Comparison of ENCODE assay signal across 14 cellular contexts in the genomic region with DNA sequence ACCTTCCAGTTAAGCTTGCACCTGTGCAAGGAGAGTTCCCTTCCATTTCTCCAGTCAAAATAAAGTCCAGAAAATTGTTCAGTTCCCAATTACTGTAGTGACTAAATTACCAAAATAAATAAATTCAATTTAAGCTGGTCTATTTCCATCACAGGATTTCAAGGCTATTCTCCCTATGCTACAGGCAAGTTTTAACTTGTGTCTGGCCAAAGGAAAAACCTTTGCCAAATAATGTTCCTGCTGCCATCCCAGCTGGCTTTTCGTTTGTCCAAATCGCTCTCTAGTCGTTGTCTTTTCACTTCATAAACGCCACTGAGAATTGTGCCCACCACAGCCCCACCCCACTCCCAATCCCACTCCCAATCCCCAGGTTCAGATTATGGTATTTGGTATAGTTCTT. TPM values are rescaled to one million over a fixed set of nuclear protein-coding genes. Genes with fewer than 3 reads are reported as not detected.
DNase-seq lines count a peak whose midpoint lies in the region; TF ChIP-seq lines count a peak whose summit lies in the region.
"Had no signal": no experiment of that assay in that cellular context is flagged by ENCODE, and none has a peak within 500 bp of the region (broad histone marks: within the 10 kb centered on the region; RNA-seq: fewer than 3 reads in every experiment).

No MANE protein-coding gene starts in this region.

- H3K27me3 ChIP-seq in tibial artery = peaks cover 0 to 39% of the 10 kb centered on the region in 2 donors

- DNase-seq in NCI-H748 (lab: John Stamatoyannopoulos, UW; ENCODE audit: unreplicated experiment) (peak; percentile 18), NCI-H748 treated with DMSO at 0.1 percent for 48 hours (lab: John Stamatoyannopoulos, UW) (no peak), endothelial cell (ENCODE audit: low spot score) (no peak), tibial artery (no peak), NCI-H1092 (lab: John Stamatoyannopoulos, UW) (no peak), EL (no peak), NK-92 (lab: John Stamatoyannopoulos, UW; ENCODE audit: unreplicated experiment) (no peak)
- DNase-seq: activated CD4-positive, alpha-beta T cell treated with anti-CD3 and anti-CD28 coated beads, Interleukin-2, amount 50 U/mL, for 1 hour; activated effector memory CD4-positive, alpha-beta T cell treated with anti-CD3 and anti-CD28 coated beads, Interleukin-2, amount 50 U/mL, for 16 hours; brain microvascular endothelial cell; trophoblast cell had no signal

- H3K27me3 Mint-ChIP-seq in endothelial cell (ENCODE audit: unreplicated experiment) (peaks cover 15% of the 10 kb centered on the region), nephron (ENCODE audit: low read depth) (peaks cover 87% of the 10 kb centered on the region)

- intact Hi-C loops in tibial artery (cut with DNase I; ENCODE audit: low total_unique reads) = no loop called here

- H3K9me3 ChIP-seq in tibial artery = no peaks in the 10 kb centered on the region
- H3K9me3 ChIP-seq: mucosa of descending colon had no signal

- H3K36me3 ChIP-seq in tibial artery = no peaks in the 10 kb centered on the region
- H3K36me3 ChIP-seq: brain microvascular endothelial cell had no signal

- TF ChIP-seq CTCF in endothelial cell (IDR thresholded peaks at IDR 0.05; ENCODE audit: unreplicated experiment) = no peak
- TF ChIP-seq CTCF in nephron (IDR thresholded peaks at IDR 0.05; ENCODE audit: unreplicated experiment in 3 of 3) = no peak
- no peak for TF ChIP-seq CTCF in tibial artery (IDR thresholded peaks at IDR 0.05)

- H3K4me3 ChIP-seq in tibial artery = peak overlapping the region; percentile 51 to 64
- H3K4me3 ChIP-seq: mucosa of descending colon had no signal

- peaks cover 17% of the 10 kb centered on the region for H3K4me1 Mint-ChIP-seq in endothelial cell (ENCODE audit: unreplicated experiment)
- H3K4me1 Mint-ChIP-seq in nephron = peaks cover 11% of the 10 kb centered on the region

- H3K4me3 Mint-ChIP-seq in endothelial cell (ENCODE audit: unreplicated experiment) (peak overlapping the region; percentile 90), nephron (peak overlapping the region; percentile 78 to 88 (median 84))
- H3K4me3 Mint-ChIP-seq: T-helper 1 cell treated with Interleukin-12 subunit alpha and Interleukin-12 subunit beta and Interleukin-4 antibody, amounts not matched to agents 30 μg/mL and 1 μg/mL, for 36 hours had no signal

- peaks cover 0 to 35% (median 26%) of the 10 kb centered on the region in 4 donors for H3K4me1 ChIP-seq in tibial artery

- H3K9me3 Mint-ChIP-seq in endothelial cell (ENCODE audit: unreplicated experiment) = no peaks in the 10 kb centered on the region
- no peaks in the 10 kb centered on the region for H3K9me3 Mint-ChIP-seq in nephron
- H3K9me3 Mint-ChIP-seq: T-helper 1 cell treated with Interleukin-12 subunit alpha and Interleukin-12 subunit beta and Interleukin-4 antibody, amounts not matched to agents 30 μg/mL and 1 μg/mL, for 36 hours had no signal

- H3K27ac ChIP-seq in tibial artery = peak overlapping the region in 1 of 2 donors; percentile 92
- H3K27ac ChIP-seq: brain microvascular endothelial cell had no signal

- H3K27ac Mint-ChIP-seq in endothelial cell (ENCODE audit: unreplicated experiment) (peak overlapping the region; percentile 36), nephron (peak overlapping the region in 1 of 3 experiments; percentile 35)
- H3K27ac Mint-ChIP-seq: T-helper 1 cell treated with Interleukin-12 subunit alpha and Interleukin-12 subunit beta and Interleukin-4 antibody, amounts not matched to agents 30 μg/mL and 1 μg/mL, for 36 hours had no signal

- H3K36me3 Mint-ChIP-seq in endothelial cell (ENCODE audit: low read depth, unreplicated experiment) = no peaks in the 10 kb centered on the region
- no peaks in the 10 kb centered on the region for H3K36me3 Mint-ChIP-seq in nephron (ENCODE audit: low read depth)

RNA-seq across cellular contexts. Expression of a gene that starts 2.4 kb away (rescaled TPM):
- 0.62 TPM for total RNA-seq in endothelial cell (ENCODE audit: unreplicated experiment)
